20 cellular contexts compared by ENCODE assay signal in genomic region chr3:179299999-179300613, GRCh38. TPM values are rescaled to one million over a fixed set of nuclear protein-coding genes. Genes with fewer than 3 reads are reported as not detected.
DNase-seq lines count a peak whose midpoint lies in the region; ATAC-seq lines count a peak whose summit lies in the region.
"Had no signal": no experiment of that assay in that cellular context is flagged by ENCODE, and none has a peak within 500 bp of the region (broad histone marks: within the 10 kb centered on the region; RNA-seq: fewer than 3 reads in every experiment).

No MANE protein-coding gene starts in this region.

- no peaks in the 10 kb centered on the region for H3K9me3 Mint-ChIP-seq in activated CD4-positive, alpha-beta T cell treated with anti-CD3 and anti-CD28 coated beads for 36 hours (ENCODE audit: low read depth)
- H3K9me3 Mint-ChIP-seq in stimulated activated naive B cell treated with anti-CD40 and anti-IgM and Interleukin-4, amounts not matched to agents 10 μg/mL and 1 μg/mL and 100 μg/mL, for 72 hours: peaks cover 1 to 4% of the 10 kb centered on the region in 2 donors

- POLR2A ChIA-PET in activated CD4-positive, alpha-beta T cell treated with anti-CD3 and anti-CD28 coated beads for 36 hours (lab: Charles Lee): no interaction called here

- no peak overlapping the region for H3K4me3 Mint-ChIP-seq in activated CD4-positive, alpha-beta T cell treated with anti-CD3 and anti-CD28 coated beads for 36 hours
- H3K4me3 Mint-ChIP-seq in stimulated activated naive B cell treated with anti-CD40 and anti-IgM and Interleukin-4, amounts not matched to agents 10 μg/mL and 1 μg/mL and 100 μg/mL, for 72 hours: no peak overlapping the region
- H3K4me3 Mint-ChIP-seq: activated naive CD4-positive, alpha-beta T cell treated with anti-CD3 and anti-CD28 coated beads, Interleukin-2, amount 10 ng/mL, durations not matched to agents 7 days and 5 days had no signal

- no peak for DNase-seq in activated CD4-positive, alpha-beta T cell treated with anti-CD3 and anti-CD28 coated beads for 36 hours
- DNase-seq in activated CD4-positive, alpha-beta T cell treated with anti-CD3 and anti-CD28 coated beads, Interleukin-2, amount 50 U/mL, for 1 hour: no peak
- DNase-seq in stimulated activated naive B cell treated with anti-CD40 and anti-IgM and Interleukin-4, amounts not matched to agents 10 μg/mL and 1 μg/mL and 100 μg/mL, for 72 hours: no peak
- DNase-seq in cerebellar nuclear complex (lab: John Stamatoyannopoulos, UW) (no peak), KG1 (lab: John Stamatoyannopoulos, UW) (no peak), GOT3 (lab: John Stamatoyannopoulos, UW) (no peak)
- DNase-seq: activated CD4-positive, alpha-beta T cell treated with anti-CD3 and anti-CD28 coated beads, Interleukin-2, amount 50 U/mL, for 48 hours; activated naive CD4-positive, alpha-beta T cell treated with anti-CD3 and anti-CD28 coated beads, Interleukin-2, amount 10 ng/mL, durations not matched to agents 7 days and 5 days; activated T-cell treated with anti-CD3 and anti-CD28 coated beads for 4 hours; BE2C; foreskin fibroblast; hypothalamus; NCI-H1048; NCI-H2081; NCI-H510A; occipital lobe; Right ventricle myocardium superior; stimulated activated naive CD4-positive, alpha-beta T cell had no signal

- H3K36me3 Mint-ChIP-seq in activated CD4-positive, alpha-beta T cell treated with anti-CD3 and anti-CD28 coated beads for 36 hours (ENCODE audit: low read depth): no peaks in the 10 kb centered on the region
- H3K36me3 Mint-ChIP-seq in stimulated activated naive B cell treated with anti-CD40 and anti-IgM and Interleukin-4, amounts not matched to agents 10 μg/mL and 1 μg/mL and 100 μg/mL, for 72 hours: peaks cover 0 to 3% of the 10 kb centered on the region in 2 donors
- H3K36me3 Mint-ChIP-seq: activated naive CD4-positive, alpha-beta T cell treated with anti-CD3 and anti-CD28 coated beads, Interleukin-2, amount 10 ng/mL, durations not matched to agents 7 days and 5 days had no signal

- intact Hi-C loops in activated CD4-positive, alpha-beta T cell treated with anti-CD3 and anti-CD28 coated beads for 36 hours (cut with DNase I, micrococcal nuclease): no loop called here

- CTCF ChIA-PET in activated CD4-positive, alpha-beta T cell treated with anti-CD3 and anti-CD28 coated beads for 36 hours (lab: Charles Lee): no interaction called here

- no peak overlapping the region for H3K27ac Mint-ChIP-seq in activated CD4-positive, alpha-beta T cell treated with anti-CD3 and anti-CD28 coated beads for 36 hours
- H3K27ac Mint-ChIP-seq in stimulated activated naive B cell treated with anti-CD40 and anti-IgM and Interleukin-4, amounts not matched to agents 10 μg/mL and 1 μg/mL and 100 μg/mL, for 72 hours: no peak overlapping the region
- H3K27ac Mint-ChIP-seq: activated naive CD4-positive, alpha-beta T cell treated with anti-CD3 and anti-CD28 coated beads, Interleukin-2, amount 10 ng/mL, durations not matched to agents 7 days and 5 days had no signal

- H3K27me3 Mint-ChIP-seq in activated CD4-positive, alpha-beta T cell treated with anti-CD3 and anti-CD28 coated beads for 36 hours: peaks cover 6% of the 10 kb centered on the region
- peaks cover 0 to 3% of the 10 kb centered on the region in 2 donors for H3K27me3 Mint-ChIP-seq in stimulated activated naive B cell treated with anti-CD40 and anti-IgM and Interleukin-4, amounts not matched to agents 10 μg/mL and 1 μg/mL and 100 μg/mL, for 72 hours

- ATAC-seq in activated CD4-positive, alpha-beta T cell treated with anti-CD3 and anti-CD28 coated beads for 36 hours: peak; percentile 68
- peak; percentile 59 for ATAC-seq in HG02571 (IDR thresholded peaks at IDR 0.05; ENCODE audit: unreplicated experiment)
- ATAC-seq in HG03280 (IDR thresholded peaks at IDR 0.05; ENCODE audit: unreplicated experiment): peak; percentile 62
- peak; percentile 80 to 92 for ATAC-seq in stimulated activated naive B cell treated with anti-CD40 and anti-IgM and Interleukin-4, amounts not matched to agents 10 μg/mL and 1 μg/mL and 100 μg/mL, for 72 hours (replicated peaks)

- H3K4me1 Mint-ChIP-seq in activated CD4-positive, alpha-beta T cell treated with anti-CD3 and anti-CD28 coated beads for 36 hours: peaks cover 5% of the 10 kb centered on the region
- H3K4me1 Mint-ChIP-seq in stimulated activated naive B cell treated with anti-CD40 and anti-IgM and Interleukin-4, amounts not matched to agents 10 μg/mL and 1 μg/mL and 100 μg/mL, for 72 hours: peaks cover 0 to 5% of the 10 kb centered on the region in 2 donors
- H3K4me1 Mint-ChIP-seq: activated naive CD4-positive, alpha-beta T cell treated with anti-CD3 and anti-CD28 coated beads, Interleukin-2, amount 10 ng/mL, durations not matched to agents 7 days and 5 days had no signal

RNA-seq across cellular contexts. Expression of gene ZNF639, which starts 22.7 kb away (rescaled TPM):
- 10 to 100 TPM; 31.0 to 39.6 TPM for total RNA-seq in activated CD4-positive, alpha-beta T cell treated with anti-CD3 and anti-CD28 coated beads for 36 hours

RNA-seq across cellular contexts. Expression of gene MFN1, which starts 47.4 kb away (rescaled TPM):
- 10 to 100 TPM; 24.4 to 30.4 TPM for total RNA-seq in activated CD4-positive, alpha-beta T cell treated with anti-CD3 and anti-CD28 coated beads for 36 hours

RNA-seq across cellular contexts. Expression of gene KCNMB3, which starts 49.2 kb away (rescaled TPM):
- under 1 TPM; 0.23 to 0.33 TPM for total RNA-seq in activated CD4-positive, alpha-beta T cell treated with anti-CD3 and anti-CD28 coated beads for 36 hours
